In the genomic region with DNA sequence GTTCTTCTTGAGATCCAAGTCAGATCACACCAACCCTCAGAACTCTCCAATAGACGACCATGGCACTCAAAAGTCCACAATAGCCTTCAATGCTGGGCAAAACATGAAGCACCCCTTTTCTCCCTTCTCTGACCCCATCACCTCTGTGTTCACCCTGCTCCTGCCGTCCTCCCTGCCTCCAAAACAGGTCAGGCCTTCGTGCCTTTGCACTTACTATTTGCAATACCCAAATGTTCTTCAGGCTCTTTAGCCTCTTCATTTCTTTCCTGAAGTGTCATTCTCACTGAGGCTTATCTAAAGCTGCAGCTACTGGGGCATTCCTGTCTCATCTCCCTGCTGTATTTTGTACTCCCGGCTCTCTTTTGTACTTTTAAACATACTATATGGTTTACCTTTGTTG, we compare ENCODE assay signal across 2 cellular contexts.
TF ChIP-seq lines count a peak whose summit lies in the region.

No MANE protein-coding gene starts in this region.

TF ChIP-seq in HepG2, 621 proteins besides CTCF, POLR2A, EP300 and RAD21:
- peak; percentile 74 for TF ChIP-seq RBM22 (optimal IDR thresholded peaks at IDR 0.05; ENCODE audit: low read length)
- TF ChIP-seq HDAC6 (IDR thresholded peaks at IDR 0.05; ENCODE audit: low read depth, low read length) = no peak
TF ChIP-seq in HepG2: peak in this region for 1.

TF ChIP-seq in WTC11, 78 proteins besides CTCF, POLR2A, EP300 and RAD21 (continued from another document):
- no peak for TF ChIP-seq OVOL2 (CRISPR knock-in tag; IDR thresholded peaks at IDR 0.05; ENCODE audit: borderline replicate concordance)
- TF ChIP-seq MLX (CRISPR knock-in tag; IDR thresholded peaks at IDR 0.05) = no peak
- TF ChIP-seq IRF1 (CRISPR knock-in tag; IDR thresholded peaks at IDR 0.05) = no peak
- TF ChIP-seq NFE2L1 (CRISPR knock-in tag; IDR thresholded peaks at IDR 0.05) = no peak
- TF ChIP-seq SOX15 (CRISPR knock-in tag; IDR thresholded peaks at IDR 0.05) = no peak
- TF ChIP-seq, protein P1, sequence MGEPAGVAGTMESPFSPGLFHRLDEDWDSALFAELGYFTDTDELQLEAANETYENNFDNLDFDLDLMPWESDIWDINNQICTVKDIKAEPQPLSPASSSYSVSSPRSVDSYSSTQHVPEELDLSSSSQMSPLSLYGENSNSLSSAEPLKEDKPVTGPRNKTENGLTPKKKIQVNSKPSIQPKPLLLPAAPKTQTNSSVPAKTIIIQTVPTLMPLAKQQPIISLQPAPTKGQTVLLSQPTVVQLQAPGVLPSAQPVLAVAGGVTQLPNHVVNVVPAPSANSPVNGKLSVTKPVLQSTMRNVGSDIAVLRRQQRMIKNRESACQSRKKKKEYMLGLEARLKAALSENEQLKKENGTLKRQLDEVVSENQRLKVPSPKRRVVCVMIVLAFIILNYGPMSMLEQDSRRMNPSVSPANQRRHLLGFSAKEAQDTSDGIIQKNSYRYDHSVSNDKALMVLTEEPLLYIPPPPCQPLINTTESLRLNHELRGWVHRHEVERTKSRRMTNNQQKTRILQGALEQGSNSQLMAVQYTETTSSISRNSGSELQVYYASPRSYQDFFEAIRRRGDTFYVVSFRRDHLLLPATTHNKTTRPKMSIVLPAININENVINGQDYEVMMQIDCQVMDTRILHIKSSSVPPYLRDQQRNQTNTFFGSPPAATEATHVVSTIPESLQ (CRISPR knock-in tag; IDR thresholded peaks at IDR 0.05) = no peak
TF ChIP-seq in WTC11: peak in this region for 0.
